8 cellular contexts compared by ENCODE assay signal in the genomic region with DNA sequence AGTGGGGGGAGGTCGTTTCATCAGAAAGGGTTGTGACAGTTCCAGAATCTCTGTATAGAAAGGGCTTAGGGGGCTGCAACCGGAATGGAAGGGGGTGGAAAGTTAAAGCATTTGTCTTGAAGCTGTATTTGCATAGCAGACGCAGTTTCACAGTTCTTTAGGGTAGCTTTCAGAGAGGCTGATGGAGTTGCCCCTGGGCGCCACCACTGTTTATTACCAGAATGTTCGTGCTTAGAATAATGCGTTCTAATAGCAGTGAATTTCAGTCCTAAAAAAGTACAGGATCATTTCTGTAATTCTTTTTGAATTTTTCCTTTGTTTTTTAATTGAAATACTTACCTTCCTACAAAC. TPM values are rescaled to one million over a fixed set of nuclear protein-coding genes. Genes with fewer than 3 reads are reported as not detected.
DNase-seq lines count a peak whose midpoint lies in the region; ATAC-seq, FAIRE-seq and TF ChIP-seq lines count a peak whose summit lies in the region.

No MANE protein-coding gene starts in this region.

- H4K20me1 ChIP-seq in OCI-LY3 (ENCODE audit: insufficient read depth, low read length) (no peaks in the 10 kb centered on the region), H1 (replicated peaks in 1 of 2; ENCODE audit: control insufficient read depth in 1 of 2, insufficient read depth in 2 of 2, low read length in 2 of 2) (no peaks in the 10 kb centered on the region), smooth muscle cell (ENCODE audit: low read depth) (no peaks in the 10 kb centered on the region)

- H4K5ac ChIP-seq in H1 (ENCODE audit: insufficient read length, low read depth, low read length), result no peak overlapping the region

- H4K91ac ChIP-seq in H1 (replicated peaks; ENCODE audit: insufficient read length, low read length), result no peak overlapping the region

- H2AFZ ChIP-seq in OCI-LY3 (ENCODE audit: low read depth, low read length), result no peak overlapping the region
- H2AFZ ChIP-seq in H1 (ENCODE audit: low read length), result no peak overlapping the region
- H2AFZ ChIP-seq in smooth muscle cell (ENCODE audit: low read depth), result no peak overlapping the region

- peaks cover 18% of the 10 kb centered on the region for H3K4me1 ChIP-seq in OCI-LY3 (ENCODE audit: low read length)
- peaks cover 0 to 6% (median under 1%) of the 10 kb centered on the region in 4 experiments; a peak in 2 of 7 replicates for H3K4me1 ChIP-seq in H1 (replicated peaks in 1 of 4; ENCODE audit: control insufficient read depth in 3 of 4, insufficient read depth in 4 of 4, low read length in 3 of 4)
- peaks cover 8% of the 10 kb centered on the region for H3K4me1 ChIP-seq in smooth muscle cell (ENCODE audit: low read depth)
- H3K4me1 ChIP-seq in aorta (ENCODE audit: control insufficient read depth in 1 of 2, insufficient read depth in 2 of 2, low read length in 2 of 2), result peaks cover 0 to 6% of the 10 kb centered on the region in 2 donors

- FAIRE-seq in H1 (lab: Jason Lieb, UNC), result no peak

- peaks cover 5% of the 10 kb centered on the region; the same call in 1 of the 2 replicates for H3K79me1 ChIP-seq in H1 (ENCODE audit: low read depth, low read length)

- H3K18ac ChIP-seq in H1 (ENCODE audit: extremely low read depth, low read length), result no peak overlapping the region

- peak overlapping the region; percentile 95 to 99 for H3K4me3 Mint-ChIP-seq in activated T-cell treated with anti-CD3 and anti-CD28 coated beads, Interleukin-2, amount 50 U/mL, for 72 hours

- no peak overlapping the region for H3K4ac ChIP-seq in H1 (replicated peaks; ENCODE audit: insufficient read length, low read depth, low read length)

- H3K14ac ChIP-seq in H1 (ENCODE audit: insufficient read length), result no peak overlapping the region

- peak overlapping the region; percentile 96 for H3K4me2 ChIP-seq in OCI-LY3 (ENCODE audit: low read length)
- H3K4me2 ChIP-seq in H1 (ENCODE audit: insufficient read depth in 1 of 2, low read depth in 2 of 2, low read length in 2 of 2), result peak overlapping the region; percentile 88 to 94
- H3K4me2 ChIP-seq in smooth muscle cell, result peak overlapping the region; percentile 87

- H3K79me2 ChIP-seq in OCI-LY3 (ENCODE audit: low read length) (peaks cover 28% of the 10 kb centered on the region), H1 (ENCODE audit: control insufficient read depth in 1 of 2, insufficient read depth in 2 of 2, low read length in 2 of 2) (peaks cover 5 to 17% of the 10 kb centered on the region in 2 experiments; a peak in 3 of 4 replicates), smooth muscle cell (ENCODE audit: low read depth) (no peaks in the 10 kb centered on the region)

- intact Hi-C loops in aorta (cut with DNase I), result loop anchor here in 1 of 2 donors (10.0 kb wide), 1 partner anchor 315 kb away; a partner anchor contains a TSS

- H3K56ac ChIP-seq in H1 (replicated peaks; ENCODE audit: insufficient read length, low read depth, low read length), result no peak overlapping the region

- ATAC-seq in activated T-cell treated with anti-CD3 and anti-CD28 coated beads, Interleukin-2, amount 50 U/mL, for 72 hours (replicated peaks in 1 of 2), result no peak
- ATAC-seq in aorta (ENCODE audit: low FRiP score), result no peak

- no peak for DNase-seq in activated T-cell treated with anti-CD3 and anti-CD28 coated beads, Interleukin-2, amount 50 U/mL, for 72 hours
- DNase-seq in activated T-cell treated with anti-CD3 and anti-CD28 coated beads for 4 hours (no peak), H1 (ENCODE audit: low read depth in 1 of 2, low spot score in 2 of 2) (no peak), smooth muscle cell (lab: John Stamatoyannopoulos, UW; ENCODE audit: unreplicated experiment) (no peak), NOMO-1 treated with dmso at 0.1 percent for 144 hours (lab: John Stamatoyannopoulos, UW; ENCODE audit: unreplicated experiment) (no peak), aorta (no peak), NCI-H1930 (lab: John Stamatoyannopoulos, UW) (no peak)

- no peak overlapping the region for H2BK12ac ChIP-seq in H1 (ENCODE audit: low read depth, low read length)

- TF ChIP-seq CTCF in OCI-LY3 (IDR thresholded peaks at IDR 0.05; ENCODE audit: low read depth, low read length) (no peak), H1 (IDR thresholded peaks at IDR 0.05; ENCODE audit: control extremely low read depth in 1 of 3, insufficient read depth in 1 of 3, low read depth in 1 of 3, low read length in 3 of 3) (no peak), smooth muscle cell (IDR thresholded peaks at IDR 0.05; ENCODE audit: borderline replicate concordance, insufficient read depth, poor library complexity, severe bottlenecking) (no peak)

- no peaks in the 10 kb centered on the region for H3K9me3 ChIP-seq in OCI-LY3 (ENCODE audit: insufficient read depth, low read length)
- no peaks in the 10 kb centered on the region for H3K9me3 ChIP-seq in H1 (ENCODE audit: insufficient read depth in 2 of 2, low read depth in 1 of 2, low read length in 1 of 2)
- no peaks in the 10 kb centered on the region for H3K9me3 ChIP-seq in smooth muscle cell (replicated peaks; ENCODE audit: low read depth)
- H3K9me3 ChIP-seq in aorta (ENCODE audit: control insufficient read depth, low read length), result no peaks in the 10 kb centered on the region

- H3K27me3 Mint-ChIP-seq in activated T-cell treated with anti-CD3 and anti-CD28 coated beads, Interleukin-2, amount 50 U/mL, for 72 hours (ENCODE audit: low read depth), result no peaks in the 10 kb centered on the region

- no peak overlapping the region for H2BK5ac ChIP-seq in H1 (ENCODE audit: low read depth, low read length)

- H3F3A ChIP-seq in smooth muscle cell (ENCODE audit: low read depth), result no peaks in the 10 kb centered on the region

- peak overlapping the region; percentile 99 for H3K27ac Mint-ChIP-seq in activated T-cell treated with anti-CD3 and anti-CD28 coated beads, Interleukin-2, amount 50 U/mL, for 72 hours

- no peak overlapping the region for H2BK20ac ChIP-seq in H1 (ENCODE audit: low read length)

- no peak overlapping the region for H3K23ac ChIP-seq in H1 (ENCODE audit: insufficient read length)

- H3K9ac ChIP-seq in OCI-LY3 (ENCODE audit: low read length) (peak overlapping the region; percentile 89), H1 (replicated peaks in 1 of 4; ENCODE audit: extremely low read depth in 1 of 4, low read depth in 3 of 4, low read length in 3 of 4) (no peak overlapping the region; a peak in 1 of 7 replicates), smooth muscle cell (ENCODE audit: low read depth) (no peak overlapping the region)

- TF ChIP-seq RAD21 in H1 (IDR thresholded peaks at IDR 0.05 in 1 of 2, conservative IDR thresholded peaks at IDR 0.05 in 1 of 2; ENCODE audit: low read depth in 2 of 2, low read length in 2 of 2), result no peak

- H3K36me3 ChIP-seq in OCI-LY3 (replicated peaks; ENCODE audit: low read depth, low read length) (peaks cover 35% of the 10 kb centered on the region), H1 (ENCODE audit: control insufficient read depth in 2 of 4, insufficient read depth in 4 of 4, low read length in 3 of 4) (peaks cover 9 to 47% (median 33%) of the 10 kb centered on the region in 4 experiments; a peak in 7 of 8 replicates), smooth muscle cell (ENCODE audit: low read depth) (no peaks in the 10 kb centered on the region), aorta (ENCODE audit: control insufficient read depth in 1 of 2, insufficient read depth in 2 of 2, low read length in 1 of 2) (no peaks in the 10 kb centered on the region)

- no peak overlapping the region for H3K27ac ChIP-seq in OCI-LY3 (ENCODE audit: low read length)
- H3K27ac ChIP-seq in H1 (ENCODE audit: low read depth, low read length), result no peak overlapping the region
- H3K27ac ChIP-seq in smooth muscle cell (ENCODE audit: low read depth), result no peak overlapping the region
- H3K27ac ChIP-seq in aorta (ENCODE audit: low read depth in 1 of 2, low read length in 2 of 2), result no peak overlapping the region

- H3K27me3 ChIP-seq in OCI-LY3 (ENCODE audit: low read depth, low read length) (no peaks in the 10 kb centered on the region), H1 (replicated peaks in 1 of 4; ENCODE audit: control insufficient read depth in 3 of 4, extremely low read depth in 1 of 4, insufficient read depth in 3 of 4, low read length in 3 of 4) (no peaks in the 10 kb centered on the region), smooth muscle cell (ENCODE audit: low read depth) (no peaks in the 10 kb centered on the region), aorta (ENCODE audit: control insufficient read depth in 1 of 2, insufficient read depth in 2 of 2, low read length in 1 of 2) (no peaks in the 10 kb centered on the region)

- TF ChIP-seq EP300 in H1 (IDR thresholded peaks at IDR 0.05; ENCODE audit: borderline replicate concordance in 1 of 2, low read depth in 2 of 2, low read length in 2 of 2), result no peak

- POLR2A ChIA-PET in H1 (lab: Charles Lee; ENCODE audit: partially characterized antibody), result interaction anchor here (2.1 kb wide), 1 partner anchor 9 kb away, joined by 4 read pairs; no protein-coding TSS in a partner anchor

- peak overlapping the region; percentile 92 for H3K4me3 ChIP-seq in OCI-LY3 (ENCODE audit: low read length)
- peak overlapping the region; percentile 62 to 99 (median 98); a peak in 7 of 8 replicates for H3K4me3 ChIP-seq in H1 (ENCODE audit: extremely low read depth in 1 of 4, insufficient read depth in 2 of 4, low read depth in 3 of 4, low read length in 4 of 4)
- peak overlapping the region; percentile 83 for H3K4me3 ChIP-seq in smooth muscle cell
- H3K4me3 ChIP-seq in aorta (ENCODE audit: low read length in 2 of 2), result no peak overlapping the region

- H3K23me2 ChIP-seq in H1 (ENCODE audit: low read depth, low read length), result peaks cover 5% of the 10 kb centered on the region

- peaks cover 15 to 29% of the 10 kb centered on the region in 2 donors for H3K36me3 Mint-ChIP-seq in activated T-cell treated with anti-CD3 and anti-CD28 coated beads, Interleukin-2, amount 50 U/mL, for 72 hours (ENCODE audit: insufficient read depth in 2 of 2)

- H3K9me3 Mint-ChIP-seq in activated T-cell treated with anti-CD3 and anti-CD28 coated beads, Interleukin-2, amount 50 U/mL, for 72 hours, result no peaks in the 10 kb centered on the region

- H2BK120ac ChIP-seq in H1 (replicated peaks; ENCODE audit: low read depth, low read length), result no peak overlapping the region

- H4K8ac ChIP-seq in H1 (ENCODE audit: extremely low read depth, insufficient read depth, low read length), result no peak overlapping the region

- 59% methylated on average over 6 of the region's 6 CpGs; no CpG with 5 or more reads in 1 of the 2 experiments for WGBS in H1 (ENCODE audit: extremely low coverage in 1 of 2, insufficient coverage in 1 of 2, insufficient read length in 1 of 2, insufficient replicate concordance in 2 of 2, low coverage in 1 of 2, low lambda C conversion rate in 2 of 2, missing lambda C conversion rate in 1 of 2), 2 experiments
- 36% methylated on average over 6 of the region's 6 CpGs for WGBS in smooth muscle cell (ENCODE audit: low lambda C conversion rate)
- 38 to 46% methylated on average over 6 of the region's 6 CpGs for WGBS in aorta, 2 donors

- no peak for TF ChIP-seq POLR2A in H1 (IDR thresholded peaks at IDR 0.05; ENCODE audit: control extremely low read depth in 1 of 2, low read depth in 2 of 2, low read length in 2 of 2)

- peaks cover 26% of the 10 kb centered on the region for H3K4me1 Mint-ChIP-seq in activated T-cell treated with anti-CD3 and anti-CD28 coated beads, Interleukin-2, amount 50 U/mL, for 72 hours (ENCODE audit: low read depth)

- H2AK5ac ChIP-seq in H1 (ENCODE audit: low read depth, low read length), result no peak overlapping the region

- CTCF ChIA-PET in H1 (lab: Charles Lee; ENCODE audit: partially characterized antibody), result interaction anchor here (1.6 to 1.8 kb wide), 2 partner anchors 238 to 244 kb away, joined by 5 to 6 read pairs; no protein-coding TSS in a partner anchor

- no peak overlapping the region for H2BK15ac ChIP-seq in H1 (ENCODE audit: low read length)

RNA-seq across cellular contexts. Expression of a gene that starts 1.3 kb away (rescaled TPM):
- 10 to 100 TPM; 42.1 to 56.2 TPM for total RNA-seq in activated T-cell treated with anti-CD3 and anti-CD28 coated beads, Interleukin-2, amount 50 U/mL, for 72 hours
- total RNA-seq in H1 (2021; fragmentation: NEBNext Ultra II Directional; extraction: Animal tissue kit (Norgen Biotek cat#: 25700)), result 36.4 and 43.0 TPM in 2 replicates
- polyA plus RNA-seq in H1 (2011; rRNA removed) (6.6 and 9.2 TPM in 2 replicates), smooth muscle cell (3.8 and 7.5 TPM in 2 replicates), aorta (1 to 10 TPM in 1 of 2 donors, under 1 TPM in 1; 0.38 to 1.1 TPM)
- polyA plus RNA-seq in H1 (2011; cell fraction: cytosol; rRNA removed), result 11.8 TPM
- polyA plus RNA-seq in H1 (2011; cell fraction: nucleus; rRNA removed), result 7.9 TPM
- polyA plus RNA-seq in H1 (2012, experiment 1 of 2), result 13.4 to 28.5 TPM (median 17.5 TPM) in 4 replicates
- polyA plus RNA-seq in H1 (2012, experiment 2 of 2), result 1.0 TPM
- polyA plus RNA-seq in H1 (2013, experiment 1 of 2), result 18.1 TPM
- polyA plus RNA-seq in H1 (2013, experiment 2 of 2), result 17.1 TPM
- 30.4 and 34.8 TPM in 2 replicates for polyA minus RNA-seq in H1 (2011; rRNA and poly(A)+ RNA removed)
- polyA minus RNA-seq in H1 (2011; cell fraction: cytosol; rRNA and poly(A)+ RNA removed), result 18.1 TPM
- polyA minus RNA-seq in H1 (2011; cell fraction: nucleus; rRNA and poly(A)+ RNA removed), result 37.8 TPM
- total RNA-seq in smooth muscle cell (10.5 and 11.0 TPM in 2 replicates), aorta (1 to 10 TPM in 1 of 2 donors, under 1 TPM in 1; 0.65 to 1.5 TPM)

Comparison
In these comparisons a context has a peak if more than half of its experiments do, and no peak if none do; other contexts are left out.
1. H3K4me3 ChIP-seq: peak in OCI-LY3 (single experiment), H1 (4 of 4) and smooth muscle cell (single experiment); none in aorta (0 of 2).
2. Peak in every context shown above with its lines, with median percentiles within 50 percentile points of each other: H3K4me2 ChIP-seq.